In the genomic region with DNA sequence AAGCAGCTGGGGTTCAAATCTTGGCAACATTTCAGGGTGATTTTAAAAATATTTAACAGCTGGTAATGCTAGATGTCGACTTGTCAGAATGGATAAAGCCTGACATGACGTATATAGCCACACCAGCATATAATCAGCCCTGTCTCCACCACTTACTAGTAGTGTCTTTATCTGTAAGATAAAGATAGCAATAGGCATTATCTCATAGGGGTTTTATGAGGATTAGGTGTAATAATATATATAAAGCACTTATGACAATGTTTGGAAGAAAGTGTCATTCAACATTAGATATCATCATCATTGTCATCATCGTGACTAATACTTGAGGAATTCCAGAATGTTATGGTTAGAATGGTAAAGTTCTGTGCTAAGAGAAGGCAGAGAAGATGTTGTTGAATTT, we compare ENCODE assay signal across 15 cellular contexts.
DNase-seq lines count a peak whose midpoint lies in the region; TF ChIP-seq lines count a peak whose summit lies in the region.
"Had no signal": no experiment of that assay in that cellular context is flagged by ENCODE, and none has a peak within 500 bp of the region (broad histone marks: within the 10 kb centered on the region; RNA-seq: fewer than 3 reads in every experiment).

No MANE protein-coding gene starts in this region.

- intact Hi-C loops in breast epithelium (cut with DNase I; ENCODE audit: low total_unique reads): no loop called here

- H3K27me3 ChIP-seq in SJCRH30: no peaks in the 10 kb centered on the region
- H3K27me3 ChIP-seq in breast epithelium: no peaks in the 10 kb centered on the region

- H3K9me3 ChIP-seq in SJCRH30 (replicated peaks): no peaks in the 10 kb centered on the region
- H3K9me3 ChIP-seq in breast epithelium: peaks cover 0 to 3% of the 10 kb centered on the region in 2 donors

- TF ChIP-seq POLR2A in breast epithelium (IDR thresholded peaks at IDR 0.05): no peak

- H3K4me3 ChIP-seq in SJCRH30: no peak overlapping the region
- H3K4me3 ChIP-seq in fibroblast of the aortic adventitia (ENCODE audit: low read depth, low read length): no peak overlapping the region
- no peak overlapping the region for H3K4me3 ChIP-seq in breast epithelium

- POLR2A ChIA-PET in HEK293T (lab: Yijun Ruan, JAX): no interaction called here

- TF ChIP-seq CTCF in fibroblast of the aortic adventitia (IDR thresholded peaks at IDR 0.05; ENCODE audit: insufficient read depth, low read length) (no peak), breast epithelium (IDR thresholded peaks at IDR 0.05) (no peak)

- peak; percentile 41 for DNase-seq in A172 (ENCODE audit: low spot score)
- no peak for DNase-seq in HEK293T (ENCODE audit: extremely low spot score)
- peak; percentile 61 to 83 for DNase-seq in SJCRH30
- DNase-seq in fibroblast of the aortic adventitia (ENCODE audit: low read depth): peak; percentile 14
- no peak for DNase-seq in breast epithelium (ENCODE audit: low spot score in 2 of 2)
- DNase-seq in NCI-H2081 (lab: John Stamatoyannopoulos, UW): no peak
- DNase-seq in NCI-H146 (lab: John Stamatoyannopoulos, UW): no peak
- no peak for DNase-seq in NK-92 treated with Interleukin-12 subunit alpha and Interleukin-12 subunit beta, amount 100 ng/mL, for 24 hours (lab: John Stamatoyannopoulos, UW)
- DNase-seq: DMS53, NCI-H187 treated with DMSO at 0.1 percent for 48 hours, NCI-H2171, NCI-H510A treated with DMSO at 0.1 percent for 48 hours, SHP77 treated with DMSO at 0.1 percent for 48 hours, T-helper 17 cell had no signal

- peaks cover 34% of the 10 kb centered on the region for H3K4me1 ChIP-seq in SJCRH30
- H3K4me1 ChIP-seq in breast epithelium: no peaks in the 10 kb centered on the region

- H3K27ac ChIP-seq in SJCRH30: peak overlapping the region; percentile 10
- H3K27ac ChIP-seq in breast epithelium: no peak overlapping the region
- H3K27ac ChIP-seq: C4-2B had no signal

- H3K36me3 ChIP-seq in SJCRH30 (no peaks in the 10 kb centered on the region), breast epithelium (no peaks in the 10 kb centered on the region)

- CTCF ChIA-PET in HEK293T (lab: Yijun Ruan, JAX): no interaction called here

TF ChIP-seq in HEK293T, 16 proteins besides CTCF, POLR2A, EP300 and RAD21:
- TF ChIP-seq FOXK2 (IDR thresholded peaks at IDR 0.05) (no peak), PKNOX1 (IDR thresholded peaks at IDR 0.05) (peak; percentile 38; the same call in 1 of the 2 replicates)

Comparison
In these comparisons a context has a peak if more than half of its experiments do, and no peak if none do; other contexts are left out.
1. DNase-seq: peak in A172 (single experiment), SJCRH30 (2 of 2) and fibroblast of the aortic adventitia (single experiment); none in HEK293T (single experiment), breast epithelium (0 of 2), NCI-H2081 (0 of 2), NCI-H146 (single experiment) and NK-92 treated with Interleukin-12 subunit alpha and Interleukin-12 subunit beta, amount 100 ng/mL, for 24 hours (single experiment).